In the genomic region with DNA sequence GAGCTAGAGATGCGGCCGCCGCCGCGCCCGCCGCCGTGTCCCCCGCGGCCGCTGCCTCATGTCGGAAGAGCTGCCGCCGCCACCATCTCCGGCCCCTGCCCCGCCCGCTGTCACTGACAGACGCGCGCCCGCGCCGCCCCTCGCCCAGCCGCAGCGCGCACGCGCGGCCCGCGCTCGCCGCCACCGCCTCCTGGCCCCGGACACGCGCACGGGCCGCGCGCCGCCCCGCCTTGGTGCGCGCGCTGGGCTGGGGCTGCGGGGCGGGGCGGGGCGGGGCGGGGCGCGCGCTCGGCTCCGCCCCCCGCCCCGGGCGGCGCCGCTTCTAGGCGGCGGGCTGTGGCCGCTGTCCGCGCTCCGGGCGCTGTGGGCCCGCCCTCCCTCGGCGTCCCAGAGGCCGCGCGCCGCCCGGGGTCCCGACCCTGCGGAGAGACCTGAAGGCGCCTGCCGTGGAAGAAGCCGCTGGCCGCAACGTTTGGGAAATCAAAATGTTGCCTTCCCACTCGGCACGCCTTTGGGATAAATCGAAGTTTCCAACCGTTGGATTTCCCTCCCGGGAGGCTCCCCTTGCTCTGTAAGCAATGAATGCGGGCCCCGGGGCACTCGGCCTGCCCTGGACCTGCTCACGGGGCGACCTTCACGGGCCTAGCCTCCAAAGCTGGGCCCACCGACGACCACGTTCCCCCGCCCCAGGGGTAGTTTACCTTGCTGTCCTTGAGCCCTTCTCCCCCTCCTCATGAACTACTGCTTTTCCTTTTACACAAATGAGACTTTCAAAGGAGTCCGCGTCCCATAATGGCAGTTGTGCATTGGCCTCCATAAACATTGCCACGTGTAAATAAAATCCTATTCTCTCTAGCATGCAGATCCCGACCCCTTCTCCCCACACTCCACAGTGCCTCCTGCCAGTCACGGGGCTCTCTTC, we compare ENCODE assay signal across 8 cellular contexts. TPM values are rescaled to one million over a fixed set of nuclear protein-coding genes. Genes with fewer than 3 reads are reported as not detected.
DNase-seq lines count a peak whose midpoint lies in the region; ATAC-seq and TF ChIP-seq lines count a peak whose summit lies in the region.

A gene (minus strand): TSS at position 115 of the 922 bp plus-strand sequence. CDS start 1,000 bp downstream, outside the sequence.

- H3K27me3 Mint-ChIP-seq in natural killer cell (ENCODE audit: low read depth in 2 of 2) = no peaks in the 10 kb centered on the region

- H3K4me3 ChIP-seq in AG04449 (ENCODE audit: low read depth, low read length) (peak within 1 kb of the TSS; percentile 64), fibroblast of the aortic adventitia (ENCODE audit: low read depth, low read length) (peak within 1 kb of the TSS; percentile 79)

- POLR2A ChIA-PET in AG04449 (lab: Yijun Ruan, JAX) = interaction anchor here (0.6 to 1.6 kb wide), 2 partner anchors 137 to 169 kb away, joined by 3 to 7 read pairs; no protein-coding TSS in a partner anchor

- H3K9me3 Mint-ChIP-seq in natural killer cell = no peaks in the 10 kb centered on the region

- H3K36me3 Mint-ChIP-seq in natural killer cell = no peaks in the 10 kb centered on the region

- intact Hi-C loops in natural killer cell (cut with micrococcal nuclease) = loop anchor here (5.0 to 10.0 kb wide), 4 partner anchors 52 to 504 kb away; a partner anchor contains a TSS

- DNase-seq in AG04449 (ENCODE audit: low read depth, low spot score) = no peak
- peak; percentile 70 for DNase-seq in activated effector memory CD4-positive, alpha-beta T cell treated with Interleukin-2 at 50 U/mL for 16 hours
- DNase-seq in fibroblast of the aortic adventitia (ENCODE audit: low read depth) = peak; percentile 55
- DNase-seq in natural killer cell = peak; percentile 80
- DNase-seq in stimulated activated naive CD4-positive, alpha-beta T cell (lab: John Stamatoyannopoulos, UW) = peak; percentile 58 to 76 (median 69)

- peak within 1 kb of the TSS; percentile 71 to 88 for H3K27ac Mint-ChIP-seq in natural killer cell

- CTCF ChIA-PET in AG04449 (lab: Yijun Ruan, JAX) = interaction anchor here (1.2 kb wide), 1 partner anchor 137 kb away, joined by 3 read pairs; no protein-coding TSS in a partner anchor

- TF ChIP-seq CTCF in AG04449 (IDR thresholded peaks at IDR 0.05; ENCODE audit: insufficient read depth, low read length, missing control alignments) (no peak), fibroblast of the aortic adventitia (IDR thresholded peaks at IDR 0.05; ENCODE audit: insufficient read depth, low read length) (no peak), natural killer cell (IDR thresholded peaks at IDR 0.05) (no peak)

- H3K4me1 Mint-ChIP-seq in natural killer cell = peaks cover 42 to 44% of the 10 kb centered on the region in 2 donors

- H3K4me3 Mint-ChIP-seq in natural killer cell = peak within 1 kb of the TSS; percentile 88

- ATAC-seq in GM18520 (IDR thresholded peaks at IDR 0.05; ENCODE audit: unreplicated experiment) = peak; percentile 63
- ATAC-seq in HG03439 (IDR thresholded peaks at IDR 0.05; ENCODE audit: unreplicated experiment) = peak; percentile 65
- peak; percentile 77 to 92 (median 78) for ATAC-seq in natural killer cell

TF ChIP-seq in PFSK-1, 5 proteins besides CTCF, POLR2A, EP300 and RAD21:
- no peak for TF ChIP-seq SIN3A (IDR thresholded peaks at IDR 0.05; ENCODE audit: borderline replicate concordance, insufficient read depth, low read length)
- peak; percentile 33; the same call in 1 of the 2 replicates for TF ChIP-seq POLR2AphosphoS5 (IDR thresholded peaks at IDR 0.05; ENCODE audit: low read depth, low read length)
TF ChIP-seq in PFSK-1: peak in this region for 1.

RNA-seq across cellular contexts. Expression of the gene that starts here (rescaled TPM):
- polyA plus RNA-seq in PFSK-1 (2012; ENCODE audit: insufficient read length, low read depth) = 14.4 TPM
- total RNA-seq in fibroblast of the aortic adventitia (ENCODE audit: low replicate concordance) = 11.2 and 23.6 TPM in 2 replicates
- 10 to 100 TPM; 28.0 to 52.4 (median 38.3) TPM for total RNA-seq in natural killer cell
